Comparison of ENCODE assay signal across 1 cellular context in genomic region chr1:156693858-156694562, GRCh38.
TF ChIP-seq lines count a peak whose summit lies in the region.

No MANE protein-coding gene starts in this region.

TF ChIP-seq in H1, 55 proteins besides CTCF, POLR2A, EP300 and RAD21:
- TF ChIP-seq SRF (IDR thresholded peaks at IDR 0.05; ENCODE audit: low read depth, low read length), result no peak
- no peak for TF ChIP-seq PHF8 (conservative IDR thresholded peaks at IDR 0.05; ENCODE audit: low read depth, low read length)
- no peak for TF ChIP-seq TAF7 (optimal IDR thresholded peaks at IDR 0.05; ENCODE audit: borderline replicate concordance, low read depth, low read length)
